Comparison of ENCODE assay signal across 8 cellular contexts in the genomic region with DNA sequence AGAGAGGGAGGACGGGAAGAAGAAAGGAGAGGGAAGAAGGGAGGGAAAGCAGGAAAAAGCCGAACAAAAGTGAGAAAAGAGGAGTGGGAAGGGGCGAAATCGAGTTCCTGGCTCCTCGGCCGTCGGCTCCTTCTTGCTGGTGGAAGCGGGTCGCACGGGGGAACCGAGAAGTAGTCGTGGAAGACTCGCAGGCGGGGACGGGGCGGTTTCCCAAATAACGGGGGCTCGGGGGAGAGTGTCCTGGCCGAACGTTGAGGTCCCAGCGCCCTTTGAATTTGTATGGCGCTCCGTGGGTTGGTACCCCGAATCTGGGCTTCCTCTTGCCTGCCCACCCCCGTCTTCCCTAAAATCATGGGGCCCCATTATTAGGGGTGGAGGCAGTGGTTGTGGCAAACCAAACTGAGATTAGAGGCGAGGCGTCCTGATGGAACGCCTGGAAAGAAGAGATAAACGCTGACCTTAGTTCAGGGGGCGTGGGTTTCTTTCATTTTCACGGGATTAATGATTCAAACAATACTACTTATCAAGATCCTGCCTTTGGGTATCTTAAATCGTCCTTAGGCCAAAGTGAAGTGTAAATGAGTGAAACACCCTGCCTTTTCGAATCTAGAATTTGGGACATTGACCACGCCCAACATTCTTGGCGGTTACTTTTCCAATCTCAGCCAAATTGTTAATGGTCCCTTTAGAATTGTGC. TPM values are rescaled to one million over a fixed set of nuclear protein-coding genes. Genes with fewer than 3 reads are reported as not detected.
DNase-seq lines count a peak whose midpoint lies in the region; ATAC-seq, FAIRE-seq and TF ChIP-seq lines count a peak whose summit lies in the region.

No MANE protein-coding gene starts in this region.

- H3K36me3 ChIP-seq in ACC112 (ENCODE audit: insufficient read depth, low read length), result no peaks in the 10 kb centered on the region
- no peaks in the 10 kb centered on the region for H3K36me3 ChIP-seq in neutrophil

- peaks cover 23% of the 10 kb centered on the region for H3K4me1 Mint-ChIP-seq in activated CD4-positive, alpha-beta memory T cell treated with anti-CD3 and anti-CD28 coated beads, Interleukin-2, amount 10 ng/mL, durations not matched to agents 7 days and 5 days

- peaks cover 2% of the 10 kb centered on the region for H3K36me3 Mint-ChIP-seq in activated CD4-positive, alpha-beta memory T cell treated with anti-CD3 and anti-CD28 coated beads, Interleukin-2, amount 10 ng/mL, durations not matched to agents 7 days and 5 days (ENCODE audit: low read depth)

- no peak for TF ChIP-seq CTCF in fibroblast of the aortic adventitia (IDR thresholded peaks at IDR 0.05; ENCODE audit: insufficient read depth, low read length)
- no peak for TF ChIP-seq CTCF in neutrophil (IDR thresholded peaks at IDR 0.05)
- TF ChIP-seq CTCF in GM10248 (IDR thresholded peaks at IDR 0.05; ENCODE audit: control extremely low read depth, extremely low read depth, low read depth, missing control alignments), result no peak

- CTCF ChIA-PET in activated CD4-positive, alpha-beta memory T cell treated with anti-CD3 and anti-CD28 coated beads, Interleukin-2, amount 10 ng/mL, durations not matched to agents 7 days and 5 days (lab: Charles Lee), result interaction anchor here (0.9 to 1.6 kb wide), 5 partner anchors 9 to 278 kb away, joined by 3 to 7 read pairs (median 4); partner anchors contain the start of genes FBXW11 and STK10
- CTCF ChIA-PET in GM10248 (lab: Yijun Ruan, JAX), result interaction anchor here (1.3 to 1.9 kb wide), 6 partner anchors 9 to 372 kb away, joined by 3 to 12 read pairs (median 4); partner anchors contain the start of gene STK10

- H3K4me3 ChIP-seq in ACC112 (ENCODE audit: low read depth, low read length) (peak overlapping the region; percentile 97), fibroblast of the aortic adventitia (ENCODE audit: low read depth, low read length) (peak overlapping the region; percentile 73), neutrophil (ENCODE audit: low read depth in 1 of 2, low read length in 1 of 2) (peak overlapping the region; percentile 77)

- POLR2A ChIA-PET in activated CD4-positive, alpha-beta memory T cell treated with anti-CD3 and anti-CD28 coated beads, Interleukin-2, amount 10 ng/mL, durations not matched to agents 7 days and 5 days (lab: Charles Lee), result interaction anchor here (1.1 to 5.2 kb wide), 5 partner anchors 10 to 278 kb away, joined by 3 to 32 read pairs (median 4); partner anchors contain the start of gene FBXW11
- POLR2A ChIA-PET in GM10248 (lab: Yijun Ruan, JAX), result interaction anchor here (0.6 kb wide), 1 partner anchor 170 kb away, joined by 3 read pairs; no protein-coding TSS in a partner anchor

- H2AFZ ChIP-seq in ACC112 (ENCODE audit: low read length, unreplicated experiment), result peak overlapping the region; percentile 97

- peak; percentile 45 for FAIRE-seq in H54 (lab: Jason Lieb, UNC)

- no peak for TF ChIP-seq POLR2A in H54 (IDR thresholded peaks at IDR 0.05; ENCODE audit: low read depth, low read length)

- H3K27me3 ChIP-seq in ACC112 (ENCODE audit: insufficient read depth, low read length) (no peaks in the 10 kb centered on the region), neutrophil (peaks cover 29% of the 10 kb centered on the region)

- H3K9me3 ChIP-seq in neutrophil, result no peaks in the 10 kb centered on the region

- peak overlapping the region; percentile 82 for H3K4me3 Mint-ChIP-seq in activated CD4-positive, alpha-beta memory T cell treated with anti-CD3 and anti-CD28 coated beads, Interleukin-2, amount 10 ng/mL, durations not matched to agents 7 days and 5 days

- H3K4me1 ChIP-seq in ACC112 (ENCODE audit: control insufficient read depth, insufficient read depth, low read length, unreplicated experiment) (peaks cover 29% of the 10 kb centered on the region), neutrophil (ENCODE audit: control insufficient read depth in 1 of 2, insufficient read depth in 1 of 2, low read depth in 1 of 2, low read length in 1 of 2) (peaks cover 21 to 23% of the 10 kb centered on the region in 2 experiments)

- no peak for ATAC-seq in HG02588 (IDR thresholded peaks at IDR 0.05; ENCODE audit: unreplicated experiment)
- ATAC-seq in GM18858 (IDR thresholded peaks at IDR 0.05; ENCODE audit: unreplicated experiment), result no peak

- H3K27ac Mint-ChIP-seq in activated CD4-positive, alpha-beta memory T cell treated with anti-CD3 and anti-CD28 coated beads, Interleukin-2, amount 10 ng/mL, durations not matched to agents 7 days and 5 days, result peak overlapping the region; percentile 35

- peak; percentile 40 for DNase-seq in H54 (ENCODE audit: insufficient read length, low spot score)
- no peak for DNase-seq in activated CD4-positive, alpha-beta memory T cell treated with anti-CD3 and anti-CD28 coated beads, Interleukin-2, amount 10 ng/mL, durations not matched to agents 7 days and 5 days
- peak; percentile 79 for DNase-seq in fibroblast of the aortic adventitia (ENCODE audit: low read depth)
- DNase-seq in GM10248 (ENCODE audit: extremely low spot score), result no peak

- H3K27ac ChIP-seq in ACC112 (ENCODE audit: low read depth, low read length) (peak overlapping the region; percentile 59), neutrophil (peak overlapping the region; percentile 81)

- peaks cover 11% of the 10 kb centered on the region for H3K27me3 Mint-ChIP-seq in activated CD4-positive, alpha-beta memory T cell treated with anti-CD3 and anti-CD28 coated beads, Interleukin-2, amount 10 ng/mL, durations not matched to agents 7 days and 5 days

- H3K79me2 ChIP-seq in ACC112 (ENCODE audit: control insufficient read depth, insufficient read depth, low read length, unreplicated experiment), result peaks cover 38% of the 10 kb centered on the region

- H3K9me3 Mint-ChIP-seq in activated CD4-positive, alpha-beta memory T cell treated with anti-CD3 and anti-CD28 coated beads, Interleukin-2, amount 10 ng/mL, durations not matched to agents 7 days and 5 days, result no peaks in the 10 kb centered on the region

RNA-seq across cellular contexts. Expression of gene UBTD2, which starts 0.9 kb away (rescaled TPM):
- 10 to 100 TPM; 10.2 to 10.6 TPM for total RNA-seq in activated CD4-positive, alpha-beta memory T cell treated with anti-CD3 and anti-CD28 coated beads, Interleukin-2, amount 10 ng/mL, durations not matched to agents 7 days and 5 days
- 21.5 and 28.4 TPM in 2 replicates for total RNA-seq in fibroblast of the aortic adventitia (ENCODE audit: low replicate concordance)

Comparison
In these comparisons a context has a peak if more than half of its experiments do, and no peak if none do; other contexts are left out.
1. DNase-seq: peak in H54 (single experiment) and fibroblast of the aortic adventitia (single experiment); none in activated CD4-positive, alpha-beta memory T cell treated with anti-CD3 and anti-CD28 coated beads, Interleukin-2, amount 10 ng/mL, durations not matched to agents 7 days and 5 days (single experiment) and GM10248 (single experiment).
2. Peak in every context shown above with its lines, with median percentiles within 50 percentile points of each other: H3K4me3 ChIP-seq.